33 cellular contexts compared by ENCODE assay signal in genomic region chr22:17587631-17588030, GRCh38. TPM values are rescaled to one million over a fixed set of nuclear protein-coding genes. Genes with fewer than 3 reads are reported as not detected.
A peak's percentile ranks its signal among the peaks of the same experiment; 100 is the strongest.
DNase-seq lines count a peak whose midpoint lies in the region; ATAC-seq, FAIRE-seq and TF ChIP-seq lines count a peak whose summit lies in the region.
"Had no signal": no experiment of that assay in that cellular context is flagged by ENCODE, and none has a peak within 500 bp of the region (broad histone marks: within the 10 kb centered on the region; RNA-seq: fewer than 3 reads in every experiment).

No MANE protein-coding gene starts in this region.

- peaks cover 11% of the 10 kb centered on the region for H3K36me3 ChIP-seq in cardiac muscle cell
- H3K36me3 ChIP-seq in kidney (ENCODE audit: control insufficient read depth in 1 of 2, insufficient read depth in 2 of 2, low read length in 2 of 2) = peaks cover 15 to 23% of the 10 kb centered on the region in 2 donors

- intact Hi-C loops in left ventricle myocardium superior (cut with micrococcal nuclease) = no loop called here
- intact Hi-C loops in Right ventricle myocardium inferior (cut with DNase I) = no loop called here
- intact Hi-C loops in kidney (cut with DNase I) = no loop called here

- H3K36me3 Mint-ChIP-seq in memory B cell = peaks cover 15% of the 10 kb centered on the region

- H3K27me3 Mint-ChIP-seq in memory B cell = no peaks in the 10 kb centered on the region
- H3K27me3 Mint-ChIP-seq: activated CD4-positive, alpha-beta T cell treated with anti-CD3 and anti-CD28 coated beads, Interleukin-2, amount 10 ng/mL, durations not matched to agents 7 days and 5 days; activated naive CD8-positive, alpha-beta T cell treated with anti-CD3 and anti-CD28 coated beads, Interleukin-2, amount 10 ng/mL, durations not matched to agents 7 days and 5 days; activated T-cell treated with anti-CD3 and anti-CD28 coated beads, Interleukin-2, amount 50 U/mL, for 24 hours; naive thymus-derived CD4-positive, alpha-beta T cell had no signal

- peak overlapping the region; percentile 41 for H3K27ac Mint-ChIP-seq in memory B cell
- H3K27ac Mint-ChIP-seq: activated CD4-positive, alpha-beta T cell treated with anti-CD3 and anti-CD28 coated beads, Interleukin-2, amount 10 ng/mL, durations not matched to agents 7 days and 5 days; activated naive CD8-positive, alpha-beta T cell treated with anti-CD3 and anti-CD28 coated beads, Interleukin-2, amount 10 ng/mL, durations not matched to agents 7 days and 5 days; activated T-cell treated with anti-CD3 and anti-CD28 coated beads, Interleukin-2, amount 50 U/mL, for 24 hours had no signal

- no peak for ATAC-seq in left ventricle myocardium superior
- ATAC-seq in memory B cell (ENCODE audit: low read depth) = no peak
- ATAC-seq in Right ventricle myocardium inferior = no peak
- no peak for ATAC-seq in HG03097 (IDR thresholded peaks at IDR 0.05; ENCODE audit: low FRiP score, unreplicated experiment)
- ATAC-seq: naive thymus-derived CD4-positive, alpha-beta T cell; PC-3 had no signal

- H3K4me3 ChIP-seq in cardiac muscle cell = no peak overlapping the region
- H3K4me3 ChIP-seq in kidney (ENCODE audit: low read length in 2 of 2) = no peak overlapping the region
- H3K4me3 ChIP-seq: gastrocnemius medialis, GM23248, hepatocyte, tibial nerve had no signal

- H3K27me3 ChIP-seq in cardiac muscle cell = no peaks in the 10 kb centered on the region
- H3K27me3 ChIP-seq: gastrocnemius medialis, hepatocyte, tibial nerve had no signal

- H3K4me3 Mint-ChIP-seq in memory B cell = no peak overlapping the region
- H3K4me3 Mint-ChIP-seq: activated CD4-positive, alpha-beta T cell treated with anti-CD3 and anti-CD28 coated beads, Interleukin-2, amount 10 ng/mL, durations not matched to agents 7 days and 5 days; activated naive CD8-positive, alpha-beta T cell treated with anti-CD3 and anti-CD28 coated beads, Interleukin-2, amount 10 ng/mL, durations not matched to agents 7 days and 5 days; activated T-cell treated with anti-CD3 and anti-CD28 coated beads, Interleukin-2, amount 50 U/mL, for 24 hours; naive thymus-derived CD4-positive, alpha-beta T cell had no signal

- no peaks in the 10 kb centered on the region for H3K9me3 Mint-ChIP-seq in memory B cell
- H3K9me3 Mint-ChIP-seq: activated CD4-positive, alpha-beta T cell treated with anti-CD3 and anti-CD28 coated beads, Interleukin-2, amount 10 ng/mL, durations not matched to agents 7 days and 5 days; activated naive CD8-positive, alpha-beta T cell treated with anti-CD3 and anti-CD28 coated beads, Interleukin-2, amount 10 ng/mL, durations not matched to agents 7 days and 5 days; activated T-cell treated with anti-CD3 and anti-CD28 coated beads, Interleukin-2, amount 50 U/mL, for 24 hours; naive thymus-derived CD4-positive, alpha-beta T cell had no signal

- H3K4me1 ChIP-seq in cardiac muscle cell (ENCODE audit: low read depth) (no peaks in the 10 kb centered on the region), kidney (ENCODE audit: control insufficient read depth in 1 of 2, insufficient read depth in 1 of 2, low read depth in 1 of 2, low read length in 2 of 2) (no peaks in the 10 kb centered on the region)
- H3K4me1 ChIP-seq: tibial nerve had no signal

- no peak for FAIRE-seq in kidney (lab: Jason Lieb, UNC)
- FAIRE-seq: GM12892, small intestine had no signal

- peak overlapping the region; percentile 18 for H3K27ac ChIP-seq in cardiac muscle cell
- no peak overlapping the region for H3K27ac ChIP-seq in kidney (ENCODE audit: low read depth in 2 of 2, low read length in 2 of 2)
- H3K27ac ChIP-seq: GM23248, hepatocyte, HL-60, tibial nerve had no signal

- DNase-seq in cardiac muscle cell (ENCODE audit: low read depth in 1 of 2, low spot score in 1 of 2) = no peak
- no peak for DNase-seq in left ventricle myocardium superior
- peak; percentile 59 for DNase-seq in NCI-H524 treated with DMSO at 0.1 percent for 48 hours (lab: John Stamatoyannopoulos, UW)
- no peak for DNase-seq in memory B cell (ENCODE audit: low spot score in 2 of 2)
- DNase-seq in Right ventricle myocardium inferior (ENCODE audit: missing footprints) = no peak
- DNase-seq in kidney = no peak
- DNase-seq: activated CD4-positive, alpha-beta T cell treated with anti-CD3 and anti-CD28 coated beads, Interleukin-2, amount 10 ng/mL, durations not matched to agents 7 days and 5 days; activated gamma-delta T cell; activated naive CD8-positive, alpha-beta T cell treated with anti-CD3 and anti-CD28 coated beads, Interleukin-2, amount 10 ng/mL, durations not matched to agents 7 days and 5 days; activated T-cell treated with anti-CD3 and anti-CD28 coated beads, Interleukin-2, amount 50 U/mL, for 24 hours; C1 segment of cervical spinal cord; gastrocnemius medialis; GM23248; Kasumi-1; left cardiac atrium; MV-4-11; naive thymus-derived CD4-positive, alpha-beta T cell; NCI-H1436 treated with DMSO at 0.1 percent for 48 hours; PC-3; retina; small intestine; stimulated activated CD4-positive, alpha-beta T cell treated with anti-CD3 and anti-CD28 coated beads, Interleukin-1b, Interleukin-23, amount 100 ng/mL, for 48 hours; stimulated activated CD8-positive, alpha-beta memory T cell treated with anti-CD3 and anti-CD28 coated beads, Interleukin-4, amount 100 ng/mL, for 48 hours; SW 1271; T-helper 9 cell had no signal

- H3K9ac ChIP-seq in kidney (ENCODE audit: low read length in 2 of 2) = no peak overlapping the region
- H3K9ac ChIP-seq: GM23248 had no signal

- TF ChIP-seq CTCF in cardiac muscle cell (IDR thresholded peaks at IDR 0.05; ENCODE audit: low read depth, low read length) (no peak), kidney (IDR thresholded peaks at IDR 0.05; ENCODE audit: borderline replicate concordance, extremely low read depth, insufficient read depth) (no peak)

- H3K9me3 ChIP-seq in cardiac muscle cell (ENCODE audit: low read depth) (no peaks in the 10 kb centered on the region), kidney (ENCODE audit: control insufficient read depth in 1 of 2, low read length in 2 of 2) (no peaks in the 10 kb centered on the region)
- H3K9me3 ChIP-seq: gastrocnemius medialis, tibial nerve had no signal

- H3K4me1 Mint-ChIP-seq in memory B cell = no peaks in the 10 kb centered on the region
- H3K4me1 Mint-ChIP-seq: activated CD4-positive, alpha-beta T cell treated with anti-CD3 and anti-CD28 coated beads, Interleukin-2, amount 10 ng/mL, durations not matched to agents 7 days and 5 days; activated naive CD8-positive, alpha-beta T cell treated with anti-CD3 and anti-CD28 coated beads, Interleukin-2, amount 10 ng/mL, durations not matched to agents 7 days and 5 days; naive thymus-derived CD4-positive, alpha-beta T cell had no signal

RNA-seq across cellular contexts. Expression of gene SLC25A18, which starts 24.3 kb away (rescaled TPM):
- total RNA-seq in cardiac muscle cell = 0.14 and 0.60 TPM in 2 replicates
- polyA plus RNA-seq in cardiac muscle cell = 0.27 and 0.59 TPM in 2 replicates
- 2.2 TPM for total RNA-seq in left ventricle myocardium superior
- 2.1 TPM for total RNA-seq in Right ventricle myocardium inferior
- total RNA-seq in kidney = 0.41 TPM
- 1.1 TPM for polyA plus RNA-seq in kidney (ENCODE audit: insufficient read depth, low read depth, low replicate concordance)
- total RNA-seq: activated CD4-positive, alpha-beta T cell treated with anti-CD3 and anti-CD28 coated beads, Interleukin-2, amount 10 ng/mL, durations not matched to agents 7 days and 5 days; activated naive CD8-positive, alpha-beta T cell treated with anti-CD3 and anti-CD28 coated beads, Interleukin-2, amount 10 ng/mL, durations not matched to agents 7 days and 5 days; chondrocyte; GM23248; naive thymus-derived CD4-positive, alpha-beta T cell; osteoblast had no signal
- polyA plus RNA-seq: AG04450, GM23248 had no signal

RNA-seq across cellular contexts. Expression of gene ATP6V1E1, which starts 40.9 kb away (rescaled TPM):
- total RNA-seq in cardiac muscle cell = 75.2 and 111 TPM in 2 replicates
- polyA plus RNA-seq in cardiac muscle cell = 113 and 116 TPM in 2 replicates
- 210 TPM for total RNA-seq in left ventricle myocardium superior
- 200 TPM for total RNA-seq in Right ventricle myocardium inferior
- 138 TPM for total RNA-seq in kidney
- polyA plus RNA-seq in kidney (ENCODE audit: insufficient read depth, low read depth, low replicate concordance) = 443 TPM

RNA-seq across cellular contexts. Expression of gene BCL2L13, which starts 50.9 kb away (rescaled TPM):
- 54.5 and 61.5 TPM in 2 replicates for total RNA-seq in cardiac muscle cell
- polyA plus RNA-seq in cardiac muscle cell = 35.3 and 37.5 TPM in 2 replicates
- total RNA-seq in left ventricle myocardium superior = 92.9 TPM
- 95.9 TPM for total RNA-seq in Right ventricle myocardium inferior
- 50.5 TPM for total RNA-seq in kidney
- polyA plus RNA-seq in kidney (ENCODE audit: insufficient read depth, low read depth, low replicate concordance) = 43.8 TPM
